Comparison of ENCODE assay signal across 8 cellular contexts in the genomic region with DNA sequence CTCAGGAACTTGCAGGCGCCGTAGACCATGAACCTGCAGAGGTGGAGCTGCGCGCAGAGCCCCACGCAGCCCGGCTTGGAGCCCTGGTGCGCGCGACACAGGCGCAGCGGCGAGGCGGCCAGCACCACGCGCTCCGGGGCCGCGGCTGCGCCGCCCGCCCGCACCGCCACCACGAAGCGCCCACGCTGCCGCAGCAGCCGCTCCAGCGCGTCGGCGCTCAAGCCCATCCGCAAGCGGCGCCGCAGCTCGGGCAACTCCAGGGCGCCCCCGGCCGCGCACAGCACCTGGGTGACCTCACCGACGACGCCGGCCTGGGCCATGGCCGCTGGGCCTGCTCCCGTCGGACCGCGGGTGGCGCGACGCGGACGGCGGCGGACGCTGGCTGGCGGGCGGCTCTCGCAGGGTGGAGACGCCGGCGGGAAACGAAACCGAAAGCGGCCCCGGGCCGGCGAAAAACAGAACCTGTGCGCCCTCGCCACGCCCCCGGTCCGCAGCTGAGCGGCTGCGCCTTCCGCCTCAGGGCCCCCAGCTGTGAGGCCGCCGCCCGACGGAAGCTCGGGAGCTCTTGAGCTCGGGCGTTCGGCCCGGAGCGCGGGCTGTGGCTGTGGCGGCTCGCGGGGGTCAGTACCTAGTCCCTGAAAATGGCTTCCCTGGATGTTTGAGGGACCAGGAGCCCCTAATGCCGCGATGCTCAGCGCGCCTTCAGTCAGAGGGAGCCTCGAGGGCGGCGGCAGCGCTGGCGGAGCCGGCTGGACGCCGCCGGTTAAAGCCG. TPM values are rescaled to one million over a fixed set of nuclear protein-coding genes. Genes with fewer than 3 reads are reported as not detected.
DNase-seq lines count a peak whose midpoint lies in the region; ATAC-seq and TF ChIP-seq lines count a peak whose summit lies in the region.

Gene PARP12, minus strand, starts transcription at position 424 of the 772 bp plus-strand sequence. Its CDS starts 104 bp downstream, at position 320.

- no peaks in the 10 kb centered on the region for H3K9me2 ChIP-seq in OCI-LY7 (ENCODE audit: insufficient read depth, low read length)

- peaks cover 7% of the 10 kb centered on the region for H3K4me1 ChIP-seq in OCI-LY7 (ENCODE audit: insufficient read depth, low read length, poor library complexity, severe bottlenecking)
- peaks cover 32 to 38% of the 10 kb centered on the region in 2 donors for H3K4me1 ChIP-seq in naive thymus-derived CD4-positive, alpha-beta T cell (ENCODE audit: control insufficient read depth in 2 of 2, insufficient read depth in 2 of 2, low read length in 2 of 2)

- peaks cover 34 to 55% (median 48%) of the 10 kb centered on the region in 7 donors for H3K4me1 Mint-ChIP-seq in naive thymus-derived CD4-positive, alpha-beta T cell
- H3K4me1 Mint-ChIP-seq in stimulated activated naive B cell treated with anti-CD40 and anti-IgM and Interleukin-4, amounts not matched to agents 10 μg/mL and 1 μg/mL and 100 μg/mL, for 72 hours, result peaks cover 30 to 35% of the 10 kb centered on the region in 2 donors

- no peak within 1 kb of the TSS for H3K27ac ChIP-seq in OCI-LY7 (ENCODE audit: low read depth, low read length, poor library complexity, severe bottlenecking)
- H3K27ac ChIP-seq in naive thymus-derived CD4-positive, alpha-beta T cell (ENCODE audit: low read depth, low read length), result peak within 1 kb of the TSS; percentile 81

- DNase-seq in COLO668 (lab: John Stamatoyannopoulos, UW; ENCODE audit: unreplicated experiment) (peak; percentile 92), HS-5 (ENCODE audit: low read depth) (peak; percentile 33), OCI-LY7 (ENCODE audit: low spot score) (peak; percentile 84), fibroblast of gingiva (ENCODE audit: low read depth) (peak; percentile 81)
- DNase-seq in activated T-cell treated with anti-CD3 and anti-CD28 coated beads, Interleukin-2, amount 50 U/mL, for 48 hours, result peak; percentile 85 to 91
- peak; percentile 77 to 86 (median 83) for DNase-seq in naive thymus-derived CD4-positive, alpha-beta T cell
- DNase-seq in stimulated activated naive B cell treated with anti-CD40 and anti-IgM and Interleukin-4, amounts not matched to agents 10 μg/mL and 1 μg/mL and 100 μg/mL, for 72 hours, result peak; percentile 89

- no peaks in the 10 kb centered on the region for H4K20me1 ChIP-seq in OCI-LY7 (ENCODE audit: insufficient read depth, low read length)

- peaks cover 10 to 40% (median 11%) of the 10 kb centered on the region in 5 donors for H3K36me3 Mint-ChIP-seq in naive thymus-derived CD4-positive, alpha-beta T cell
- peaks cover 22 to 38% of the 10 kb centered on the region in 2 donors for H3K36me3 Mint-ChIP-seq in stimulated activated naive B cell treated with anti-CD40 and anti-IgM and Interleukin-4, amounts not matched to agents 10 μg/mL and 1 μg/mL and 100 μg/mL, for 72 hours

- no peaks in the 10 kb centered on the region for H3K36me3 ChIP-seq in OCI-LY7 (ENCODE audit: insufficient read depth, low read length)
- peaks cover 0 to 4% (median 0%) of the 10 kb centered on the region in 3 experiments for H3K36me3 ChIP-seq in naive thymus-derived CD4-positive, alpha-beta T cell (ENCODE audit: control insufficient read depth in 2 of 3, insufficient read depth in 3 of 3, low read length in 3 of 3)

- H3K79me2 ChIP-seq in OCI-LY7 (ENCODE audit: insufficient read depth, low read depth, low read length), result no peaks in the 10 kb centered on the region

- peak within 1 kb of the TSS; percentile 69 for H3K4me3 ChIP-seq in OCI-LY7 (ENCODE audit: low read depth, low read length, poor library complexity, severe bottlenecking)
- peak within 1 kb of the TSS; percentile 79 for H3K4me3 ChIP-seq in naive thymus-derived CD4-positive, alpha-beta T cell (ENCODE audit: low read length)

- H2AFZ ChIP-seq in OCI-LY7 (ENCODE audit: low read length), result peak within 1 kb of the TSS; percentile 85

- no peak for TF ChIP-seq CTCF in OCI-LY7 (conservative IDR thresholded peaks at IDR 0.05; ENCODE audit: low read length)

- H3K4me3 Mint-ChIP-seq in naive thymus-derived CD4-positive, alpha-beta T cell, result peak within 1 kb of the TSS; percentile 79 to 94 (median 90)
- H3K4me3 Mint-ChIP-seq in stimulated activated naive B cell treated with anti-CD40 and anti-IgM and Interleukin-4, amounts not matched to agents 10 μg/mL and 1 μg/mL and 100 μg/mL, for 72 hours, result peak within 1 kb of the TSS; percentile 90 to 99

- peaks cover 0 to 7% (median 0%) of the 10 kb centered on the region in 5 donors for H3K27me3 Mint-ChIP-seq in naive thymus-derived CD4-positive, alpha-beta T cell
- H3K27me3 Mint-ChIP-seq in stimulated activated naive B cell treated with anti-CD40 and anti-IgM and Interleukin-4, amounts not matched to agents 10 μg/mL and 1 μg/mL and 100 μg/mL, for 72 hours, result peaks cover 0 to 8% of the 10 kb centered on the region in 2 donors

- peaks cover 8 to 22% (median 18%) of the 10 kb centered on the region in 11 donors for H3K9me3 Mint-ChIP-seq in naive thymus-derived CD4-positive, alpha-beta T cell
- H3K9me3 Mint-ChIP-seq in stimulated activated naive B cell treated with anti-CD40 and anti-IgM and Interleukin-4, amounts not matched to agents 10 μg/mL and 1 μg/mL and 100 μg/mL, for 72 hours, result peaks cover 11 to 19% of the 10 kb centered on the region in 2 donors

- H3K4me2 ChIP-seq in OCI-LY7 (ENCODE audit: low read length), result peak within 1 kb of the TSS; percentile 77

- peak; percentile 78 for ATAC-seq in GM19468 (IDR thresholded peaks at IDR 0.05; ENCODE audit: extremely low read depth, unreplicated experiment)
- peak; percentile 91 for ATAC-seq in naive thymus-derived CD4-positive, alpha-beta T cell
- peak; percentile 88 for ATAC-seq in stimulated activated naive B cell treated with anti-CD40 and anti-IgM and Interleukin-4, amounts not matched to agents 10 μg/mL and 1 μg/mL and 100 μg/mL, for 72 hours (replicated peaks)

- intact Hi-C loops in OCI-LY7 (cut with micrococcal nuclease; ENCODE audit: unreplicated experiment), result no loop called here
- intact Hi-C loops in naive thymus-derived CD4-positive, alpha-beta T cell (cut with micrococcal nuclease), result loop anchor here (1.0 to 10.0 kb wide), 24 partner anchors 8 to 1600 kb away; partner anchors contain the start of genes FMC1 (in 2 of the 2), ADCK2 (in 1 of the 2), AGK (in 1 of the 2) and LUC7L2 (in 1 of the 2)

- H3K27ac Mint-ChIP-seq in naive thymus-derived CD4-positive, alpha-beta T cell, result peak within 1 kb of the TSS; percentile 83 to 95 (median 92)
- H3K27ac Mint-ChIP-seq in stimulated activated naive B cell treated with anti-CD40 and anti-IgM and Interleukin-4, amounts not matched to agents 10 μg/mL and 1 μg/mL and 100 μg/mL, for 72 hours, result peak within 1 kb of the TSS; percentile 98

- H3K9me3 ChIP-seq in OCI-LY7 (ENCODE audit: low read length), result peaks cover 16% of the 10 kb centered on the region
- H3K9me3 ChIP-seq in naive thymus-derived CD4-positive, alpha-beta T cell (ENCODE audit: control insufficient read depth in 2 of 3, low read length in 3 of 3), result peaks cover 0 to 7% (median 0%) of the 10 kb centered on the region in 3 experiments

- no TSS peak for BruUV-seq in OCI-LY7 (replicated peaks; lab: Mats Ljungman, UMichigan)

- CTCF ChIA-PET in OCI-LY7 (lab: Charles Lee; ENCODE audit: unreplicated experiment), result no interaction called here
- CTCF ChIA-PET in naive thymus-derived CD4-positive, alpha-beta T cell (lab: Charles Lee), result no interaction called here

- no peaks in the 10 kb centered on the region for H3K27me3 ChIP-seq in naive thymus-derived CD4-positive, alpha-beta T cell (ENCODE audit: control insufficient read depth in 2 of 2, insufficient read depth in 2 of 2, low read length in 2 of 2)

- POLR2A ChIA-PET in OCI-LY7 (lab: Charles Lee), result no interaction called here
- POLR2A ChIA-PET in naive thymus-derived CD4-positive, alpha-beta T cell (lab: Charles Lee), result interaction anchor here (0.6 to 1.8 kb wide), 9 partner anchors 8 to 430 kb away, joined by 3 to 9 read pairs (median 4); partner anchors contain the start of gene KDM7A

RNA-seq across cellular contexts. Expression of gene PARP12, which starts in this region (rescaled TPM):
- total RNA-seq in OCI-LY7 (2014; rRNA removed; shearing (Covaris generic)), result 12.5 and 13.3 TPM in 2 replicates
- 6.5 and 6.8 TPM in 2 replicates for total RNA-seq in OCI-LY7 (2022)
- total RNA-seq in naive thymus-derived CD4-positive, alpha-beta T cell, result 100 to 1,000 TPM in 2 of 5 experiments, 10 to 100 TPM in 3; 66.2 to 145 (median 94.5) TPM
- polyA plus RNA-seq in naive thymus-derived CD4-positive, alpha-beta T cell, result 10 to 100 TPM; 26.2 to 28.8 TPM

Comparison
In these comparisons a context has a peak if more than half of its experiments do, and no peak if none do; other contexts are left out.
1. RNA of gene PARP12 (total RNA-seq): 66.2 to 145 TPM in naive thymus-derived CD4-positive, alpha-beta T cell; 6.5 to 13.3 TPM in OCI-LY7; every median in the first group is over 4 times any median in the second.
2. DNase-seq: peak in every context shown above with its lines; median percentile 92 in COLO668; 89 in stimulated activated naive B cell treated with anti-CD40 and anti-IgM and Interleukin-4, amounts not matched to agents 10 μg/mL and 1 μg/mL and 100 μg/mL, for 72 hours; 88 in activated T-cell treated with anti-CD3 and anti-CD28 coated beads, Interleukin-2, amount 50 U/mL, for 48 hours; 84 in OCI-LY7; 83 in naive thymus-derived CD4-positive, alpha-beta T cell; 81 in fibroblast of gingiva; 33 in HS-5.
3. Peak in every context shown above with its lines, with median percentiles within 50 percentile points of each other: ATAC-seq.